Comparison of ENCODE assay signal across 12 cellular contexts in the genomic region with DNA sequence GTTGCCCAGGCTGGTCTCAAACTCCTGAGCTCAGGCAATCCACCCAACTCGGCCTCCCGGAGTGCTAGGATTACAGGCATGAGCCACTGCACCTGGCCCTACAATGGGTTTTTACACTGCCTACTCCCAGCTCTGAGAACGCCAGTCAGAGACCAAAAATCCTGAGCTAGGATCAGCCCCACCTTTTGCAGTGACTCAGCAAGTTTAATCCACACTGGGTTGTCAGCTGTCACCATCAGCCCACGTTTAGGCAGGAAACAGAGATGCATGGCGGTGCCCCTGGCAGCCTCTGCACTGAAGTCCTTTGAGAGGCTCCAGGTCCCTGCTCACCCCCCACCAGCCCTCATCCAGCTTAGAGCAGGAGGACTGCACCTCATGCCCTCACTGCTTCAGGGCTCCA.
DNase-seq lines count a peak whose midpoint lies in the region; ATAC-seq, FAIRE-seq and TF ChIP-seq lines count a peak whose summit lies in the region.
"Had no signal": no experiment of that assay in that cellular context is flagged by ENCODE, and none has a peak within 500 bp of the region (broad histone marks: within the 10 kb centered on the region; RNA-seq: fewer than 3 reads in every experiment).

No MANE protein-coding gene starts in this region.

- TF ChIP-seq RAD21 in K562 (CRISPR knock-in tag; conservative IDR thresholded peaks at IDR 0.05 in 1 of 2, IDR thresholded peaks at IDR 0.05 in 1 of 2), result no peak

- H3K9ac ChIP-seq in K562 (ENCODE audit: insufficient read depth in 1 of 2, low read depth in 2 of 2, low read length in 2 of 2), result no peak overlapping the region
- H3K9ac ChIP-seq in colonic mucosa (ENCODE audit: low read depth in 2 of 2, low read length in 2 of 2), result no peak overlapping the region

- no peaks in the 10 kb centered on the region for H3K9me1 ChIP-seq in K562 (ENCODE audit: control insufficient read depth, insufficient read depth, low read length)

- no peaks in the 10 kb centered on the region for H3K79me2 ChIP-seq in K562 (ENCODE audit: control insufficient read depth, insufficient read depth, low read length)

- no peak overlapping the region for H3K4me2 ChIP-seq in K562 (ENCODE audit: insufficient read depth, low read length)

- H3K9me3 ChIP-seq in K562 (replicated peaks; ENCODE audit: control insufficient read depth, insufficient read depth, low read depth, low read length) (no peaks in the 10 kb centered on the region), colonic mucosa (no peaks in the 10 kb centered on the region)

- H3K27me3 ChIP-seq in K562 (ENCODE audit: control insufficient read depth in 2 of 2, insufficient read depth in 2 of 2, low read length in 2 of 2) (no peaks in the 10 kb centered on the region; a peak in 2 of 5 replicates), colonic mucosa (no peaks in the 10 kb centered on the region)
- H3K27me3 ChIP-seq: SJSA1 had no signal

- no peak for TF ChIP-seq CTCF in NB4 (IDR thresholded peaks at IDR 0.05; ENCODE audit: low read depth, low read length)
- TF ChIP-seq CTCF in K562 (IDR thresholded peaks at IDR 0.05 in 2 of 3, conservative IDR thresholded peaks at IDR 0.05 in 1 of 3; ENCODE audit: insufficient read depth in 2 of 3, low read depth in 1 of 3, low read length in 3 of 3), result no peak
- TF ChIP-seq CTCF in colonic mucosa (IDR thresholded peaks at IDR 0.05), result no peak

- no TSS peak for BruUV-seq in K562 (replicated peaks; lab: Mats Ljungman, UMichigan)

- TF ChIP-seq POLR2A in NB4 (IDR thresholded peaks at IDR 0.05; ENCODE audit: extremely low read depth, insufficient read length) (no peak), K562 (conservative IDR thresholded peaks at IDR 0.05) (no peak)

- H4K20me1 ChIP-seq in K562 (replicated peaks; ENCODE audit: control insufficient read depth, insufficient read depth, low read length), result no peaks in the 10 kb centered on the region

- WGBS in K562 (ENCODE audit: insufficient coverage, low coverage, missing lambda C conversion rate), result 3% methylated on average over 5 of the region's 5 CpGs

- no peak for TF ChIP-seq EP300 in K562 (IDR thresholded peaks at IDR 0.05; ENCODE audit: low read length)

- H3K4me1 ChIP-seq in K562 (replicated peaks in 1 of 2; ENCODE audit: control insufficient read depth in 2 of 2, insufficient read depth in 2 of 2, low read length in 2 of 2) (peaks cover 2 to 3% of the 10 kb centered on the region in 2 experiments; a peak in 3 of 5 replicates), colonic mucosa (no peaks in the 10 kb centered on the region)
- H3K4me1 ChIP-seq: SJSA1 had no signal

- H3K27ac ChIP-seq in K562 (ENCODE audit: extremely low read depth, low read depth, low read length), result no peak overlapping the region
- no peak overlapping the region for H3K27ac ChIP-seq in colonic mucosa
- H3K27ac ChIP-seq: 22Rv1, SJSA1 had no signal

- POLR2A ChIA-PET in K562 (lab: Yijun Ruan, JAX), result interaction anchor here (0.9 kb wide), 1 partner anchor 11 kb away, joined by 3 read pairs; no protein-coding TSS in a partner anchor

- intact Hi-C loops in K562 (cut with micrococcal nuclease), result no loop called here
- intact Hi-C loops in colonic mucosa (cut with DNase I), result no loop called here

- CTCF ChIA-PET in K562 (lab: Yijun Ruan, JAX; ENCODE audit: low intra/inter-chr PET ratio), result no interaction called here

- DNase-seq in DMS 273 (lab: John Stamatoyannopoulos, UW; ENCODE audit: unreplicated experiment), result peak; percentile 40
- DNase-seq in DMS 273 treated with DMSO at 0.1 percent for 48 hours (lab: John Stamatoyannopoulos, UW), result no peak
- DNase-seq in NB4 (ENCODE audit: low read depth), result peak; percentile 51
- DNase-seq in K562 (ENCODE audit: extremely low read depth in 1 of 4, low spot score in 3 of 4), result peak; percentile 43 to 60 (median 54)
- peak in 31 of 56 donors; percentile 5 to 75 (median 29) for DNase-seq in nucleus accumbens (lab: John Stamatoyannopoulos, UW)
- no peak for DNase-seq in NCI-H2029 (lab: John Stamatoyannopoulos, UW)
- DNase-seq in NCI-H748 treated with DMSO at 0.1 percent for 48 hours (lab: John Stamatoyannopoulos, UW), result no peak
- no peak for DNase-seq in colonic mucosa
- DNase-seq: activated T-cell treated with anti-CD3 and anti-CD28 coated beads for 4 hours had no signal

- in situ Hi-C loops in K562 (cut with MboI), result no loop called here

- H3K4me3 ChIP-seq in NB4 (ENCODE audit: low read depth, low read length) (no peak overlapping the region), K562 (no peak overlapping the region), colonic mucosa (no peak overlapping the region)
- H3K4me3 ChIP-seq: SJSA1 had no signal

- no peak overlapping the region for H2AFZ ChIP-seq in K562 (ENCODE audit: low read depth, low read length)

- peak; percentile 84 for FAIRE-seq in K562 (lab: Jason Lieb, UNC)
- FAIRE-seq: colon had no signal

- H3K36me3 ChIP-seq in K562 (ENCODE audit: control insufficient read depth, insufficient read depth, low read length) (no peaks in the 10 kb centered on the region), colonic mucosa (no peaks in the 10 kb centered on the region)
- H3K36me3 ChIP-seq: SJSA1 had no signal

- peak; percentile 93 for ATAC-seq in K562

TF ChIP-seq in K562, 482 proteins besides CTCF, POLR2A, EP300 and RAD21 (continues in another document):
- TF ChIP-seq ZNF436 (CRISPR knock-in tag; IDR thresholded peaks at IDR 0.05), result no peak
- TF ChIP-seq RB1 (IDR thresholded peaks at IDR 0.05; ENCODE audit: low read depth), result no peak
- peak; percentile 94 for TF ChIP-seq ZNF316 (IDR thresholded peaks at IDR 0.05)
- peak; percentile 91 for TF ChIP-seq MAFF (IDR thresholded peaks at IDR 0.05; ENCODE audit: low read length)
- no peak for TF ChIP-seq DDX20 (tag; IDR thresholded peaks at IDR 0.05; ENCODE audit: low read depth)
- peak; percentile 94 for TF ChIP-seq C11orf30 (IDR thresholded peaks at IDR 0.05; ENCODE audit: low read depth)
- TF ChIP-seq HDAC2 (IDR thresholded peaks at IDR 0.05), result no peak
- peak; percentile 84 for TF ChIP-seq NFE2L1 (tag; IDR thresholded peaks at IDR 0.05; ENCODE audit: borderline replicate concordance, low read depth)
- TF ChIP-seq ZC3H4 (CRISPR knock-in tag; IDR thresholded peaks at IDR 0.05; ENCODE audit: borderline replicate concordance), result no peak
- peak; percentile 94 for TF ChIP-seq NFE2 (IDR thresholded peaks at IDR 0.05; ENCODE audit: low read depth)
- TF ChIP-seq MAFG (tag; conservative IDR thresholded peaks at IDR 0.05), result peak; percentile 95
- no peak for TF ChIP-seq SMARCA4 (IDR thresholded peaks at IDR 0.05)
- no peak for TF ChIP-seq SMARCA5 (IDR thresholded peaks at IDR 0.05)
- TF ChIP-seq SUPT5H (IDR thresholded peaks at IDR 0.05), result no peak
- TF ChIP-seq, protein P1, sequence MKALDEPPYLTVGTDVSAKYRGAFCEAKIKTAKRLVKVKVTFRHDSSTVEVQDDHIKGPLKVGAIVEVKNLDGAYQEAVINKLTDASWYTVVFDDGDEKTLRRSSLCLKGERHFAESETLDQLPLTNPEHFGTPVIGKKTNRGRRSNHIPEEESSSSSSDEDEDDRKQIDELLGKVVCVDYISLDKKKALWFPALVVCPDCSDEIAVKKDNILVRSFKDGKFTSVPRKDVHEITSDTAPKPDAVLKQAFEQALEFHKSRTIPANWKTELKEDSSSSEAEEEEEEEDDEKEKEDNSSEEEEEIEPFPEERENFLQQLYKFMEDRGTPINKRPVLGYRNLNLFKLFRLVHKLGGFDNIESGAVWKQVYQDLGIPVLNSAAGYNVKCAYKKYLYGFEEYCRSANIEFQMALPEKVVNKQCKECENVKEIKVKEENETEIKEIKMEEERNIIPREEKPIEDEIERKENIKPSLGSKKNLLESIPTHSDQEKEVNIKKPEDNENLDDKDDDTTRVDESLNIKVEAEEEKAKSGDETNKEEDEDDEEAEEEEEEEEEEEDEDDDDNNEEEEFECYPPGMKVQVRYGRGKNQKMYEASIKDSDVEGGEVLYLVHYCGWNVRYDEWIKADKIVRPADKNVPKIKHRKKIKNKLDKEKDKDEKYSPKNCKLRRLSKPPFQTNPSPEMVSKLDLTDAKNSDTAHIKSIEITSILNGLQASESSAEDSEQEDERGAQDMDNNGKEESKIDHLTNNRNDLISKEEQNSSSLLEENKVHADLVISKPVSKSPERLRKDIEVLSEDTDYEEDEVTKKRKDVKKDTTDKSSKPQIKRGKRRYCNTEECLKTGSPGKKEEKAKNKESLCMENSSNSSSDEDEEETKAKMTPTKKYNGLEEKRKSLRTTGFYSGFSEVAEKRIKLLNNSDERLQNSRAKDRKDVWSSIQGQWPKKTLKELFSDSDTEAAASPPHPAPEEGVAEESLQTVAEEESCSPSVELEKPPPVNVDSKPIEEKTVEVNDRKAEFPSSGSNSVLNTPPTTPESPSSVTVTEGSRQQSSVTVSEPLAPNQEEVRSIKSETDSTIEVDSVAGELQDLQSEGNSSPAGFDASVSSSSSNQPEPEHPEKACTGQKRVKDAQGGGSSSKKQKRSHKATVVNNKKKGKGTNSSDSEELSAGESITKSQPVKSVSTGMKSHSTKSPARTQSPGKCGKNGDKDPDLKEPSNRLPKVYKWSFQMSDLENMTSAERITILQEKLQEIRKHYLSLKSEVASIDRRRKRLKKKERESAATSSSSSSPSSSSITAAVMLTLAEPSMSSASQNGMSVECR (CRISPR knock-in tag; IDR thresholded peaks at IDR 0.05), result no peak
- TF ChIP-seq ZNF354B (CRISPR knock-in tag; IDR thresholded peaks at IDR 0.05), result no peak
- no peak for TF ChIP-seq SIX5 (IDR thresholded peaks at IDR 0.05; ENCODE audit: borderline replicate concordance in 1 of 2, insufficient read depth in 1 of 2, low read depth in 1 of 2, low read length in 2 of 2)
- TF ChIP-seq KLF6 (CRISPR knock-in tag; IDR thresholded peaks at IDR 0.05; ENCODE audit: borderline replicate concordance), result no peak
- peak in 1 of 2 experiments; percentile 21 for TF ChIP-seq E2F6 (IDR thresholded peaks at IDR 0.05; ENCODE audit: borderline replicate concordance in 1 of 2, extremely low read depth in 1 of 2, insufficient read depth in 1 of 2, insufficient read length in 1 of 2, low read depth in 1 of 2, low read length in 1 of 2, poor library complexity in 1 of 2, severe bottlenecking in 1 of 2)
- no peak for TF ChIP-seq IRF2 (CRISPR knock-in tag; IDR thresholded peaks at IDR 0.05)
- no peak for TF ChIP-seq ZNF561 (CRISPR knock-in tag; conservative IDR thresholded peaks at IDR 0.05)
- no peak for TF ChIP-seq RBM25 (IDR thresholded peaks at IDR 0.05; ENCODE audit: low read depth, low read length, severe bottlenecking)
- no peak for TF ChIP-seq TEAD1 (CRISPR knock-in tag; IDR thresholded peaks at IDR 0.05)
- TF ChIP-seq RAD51 (IDR thresholded peaks at IDR 0.05; ENCODE audit: borderline replicate concordance, low read depth), result no peak

Comparison
In these comparisons a context has a peak if more than half of its experiments do, and no peak if none do; other contexts are left out.
1. DNase-seq: peak in DMS 273 (single experiment), NB4 (single experiment), K562 (4 of 4) and nucleus accumbens (31 of 56); none in DMS 273 treated with DMSO at 0.1 percent for 48 hours (single experiment), NCI-H2029 (single experiment), NCI-H748 treated with DMSO at 0.1 percent for 48 hours (single experiment) and colonic mucosa (single experiment).